Comparison of ENCODE assay signal across 24 cellular contexts in the genomic region with DNA sequence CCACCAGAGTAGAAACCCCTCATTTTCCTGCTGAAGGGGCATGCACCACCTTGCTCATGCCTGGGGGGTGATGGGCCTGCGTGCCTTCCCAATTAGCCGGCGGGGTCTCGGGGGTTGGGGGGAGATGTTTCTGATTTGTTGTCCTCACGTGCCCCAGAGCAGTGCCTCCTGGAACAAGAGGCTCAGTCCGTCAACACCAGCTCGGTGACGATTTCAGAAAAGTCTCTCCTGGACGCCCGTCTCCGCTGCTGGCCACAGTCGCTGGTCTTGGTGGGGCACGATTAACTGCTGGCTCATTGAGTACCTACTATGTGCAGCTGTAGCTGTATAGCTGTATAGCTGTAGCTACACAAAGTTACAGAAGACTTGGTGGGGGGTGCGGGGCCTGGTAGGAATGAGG. TPM values are rescaled to one million over a fixed set of nuclear protein-coding genes. Genes with fewer than 3 reads are reported as not detected.
DNase-seq lines count a peak whose midpoint lies in the region; ATAC-seq, FAIRE-seq and TF ChIP-seq lines count a peak whose summit lies in the region.
"Had no signal": no experiment of that assay in that cellular context is flagged by ENCODE, and none has a peak within 500 bp of the region (broad histone marks: within the 10 kb centered on the region; RNA-seq: fewer than 3 reads in every experiment).

No MANE protein-coding gene starts in this region.

- in situ Hi-C loops in GM12878 (cut with MboI): no loop called here

- no peak overlapping the region for H2BK120ac ChIP-seq in trophoblast cell (ENCODE audit: insufficient read depth, low read length, poor library complexity)

- DNase-seq in GM12878 (ENCODE audit: low read depth, low spot score) (no peak), esophagus muscularis mucosa (ENCODE audit: extremely low spot score) (no peak), trophoblast cell (no peak), thoracic aorta (ENCODE audit: low spot score) (no peak), head of caudate nucleus (no peak), glutamatergic neuron (no peak)
- DNase-seq in CD8-positive, alpha-beta memory T cell: no peak
- DNase-seq: activated B cell treated with CpG ODN at 0.5 μM for 24 hours; activated CD4-positive, alpha-beta T cell treated with anti-CD3 and anti-CD28 coated beads, Interleukin-2, amount 50 U/mL, for 4 hours; activated gamma-delta T cell; caudate nucleus; naive thymus-derived CD4-positive, alpha-beta T cell; NCI-H1092 treated with DMSO at 0.1 percent for 48 hours; NCI-H1930; posterior cingulate gyrus; SHP77; stimulated activated CD4-positive, alpha-beta T cell treated with anti-CD3 and anti-CD28 coated beads, Interleukin-4, amount 100 ng/mL, for 4 hours; stimulated activated naive CD8-positive, alpha-beta T cell treated with anti-CD3 and anti-CD28 coated beads, Interleukin-15, amount 100 ng/mL, for 72 hours; T1000; uterus had no signal

- peaks cover 0 to 33% (median 2%) of the 10 kb centered on the region in 3 donors for H3K36me3 Mint-ChIP-seq in CD8-positive, alpha-beta memory T cell
- H3K36me3 Mint-ChIP-seq in glutamatergic neuron (ENCODE audit: unreplicated experiment): peaks cover 7% of the 10 kb centered on the region

- TF ChIP-seq CTCF in GM12878 (IDR thresholded peaks at IDR 0.05 in 2 of 3, conservative IDR thresholded peaks at IDR 0.05 in 1 of 3; ENCODE audit: control insufficient read depth in 2 of 3, extremely low read depth in 1 of 3, insufficient read depth in 1 of 3, low read depth in 3 of 3, low read length in 3 of 3): no peak
- TF ChIP-seq CTCF in esophagus muscularis mucosa (IDR thresholded peaks at IDR 0.05): no peak
- no peak for TF ChIP-seq CTCF in thoracic aorta (IDR thresholded peaks at IDR 0.05)
- TF ChIP-seq CTCF in glutamatergic neuron (IDR thresholded peaks at IDR 0.05; ENCODE audit: partially characterized antibody, unreplicated experiment): no peak

- H3K14ac ChIP-seq in trophoblast cell (ENCODE audit: low read length): peak overlapping the region; percentile 13

- peak overlapping the region; percentile 33 for H4K8ac ChIP-seq in trophoblast cell (ENCODE audit: low read depth, low read length)

- ATAC-seq in GM12878: no peak
- ATAC-seq in thoracic aorta (ENCODE audit: insufficient number of reproducible peaks, low FRiP score, low read depth): no peak
- ATAC-seq: naive thymus-derived CD4-positive, alpha-beta T cell; stimulated activated naive CD8-positive, alpha-beta T cell treated with anti-CD3 and anti-CD28 coated beads, Interleukin-15, amount 100 ng/mL, for 72 hours had no signal

- H3K9me3 ChIP-seq in GM12878 (replicated peaks; ENCODE audit: control insufficient read depth, insufficient read depth, low read length): no peaks in the 10 kb centered on the region
- H3K9me3 ChIP-seq in esophagus muscularis mucosa: no peaks in the 10 kb centered on the region
- no peaks in the 10 kb centered on the region for H3K9me3 ChIP-seq in trophoblast cell (ENCODE audit: insufficient read depth, low read depth, low read length)
- H3K9me3 ChIP-seq in thoracic aorta: no peaks in the 10 kb centered on the region
- no peaks in the 10 kb centered on the region for H3K9me3 ChIP-seq in CD8-positive, alpha-beta memory T cell (ENCODE audit: low read length)
- H3K9me3 ChIP-seq: HAP-1, uterus had no signal

- H4K91ac ChIP-seq in trophoblast cell (ENCODE audit: low read depth, low read length): peak overlapping the region; percentile 75

- H3K79me2 ChIP-seq in GM12878 (ENCODE audit: control insufficient read depth, insufficient read depth, low read length) (peaks cover 32% of the 10 kb centered on the region), trophoblast cell (ENCODE audit: control insufficient read depth, insufficient read depth, low read length, poor library complexity) (peaks cover 67% of the 10 kb centered on the region)

- H3K27me3 Mint-ChIP-seq in CD8-positive, alpha-beta memory T cell: peaks cover 0 to 3% of the 10 kb centered on the region in 2 donors
- H3K27me3 Mint-ChIP-seq in glutamatergic neuron (ENCODE audit: unreplicated experiment): no peaks in the 10 kb centered on the region
- H3K27me3 Mint-ChIP-seq: activated B cell treated with CpG ODN at 0.5 μM for 24 hours; stimulated activated naive CD8-positive, alpha-beta T cell treated with anti-CD3 and anti-CD28 coated beads, Interleukin-15, amount 100 ng/mL, for 72 hours had no signal

- peak overlapping the region; percentile 47 for H3K18ac ChIP-seq in trophoblast cell (ENCODE audit: low read length)

- TF ChIP-seq POLR2A in GM12878 (IDR thresholded peaks at IDR 0.05; ENCODE audit: low read depth, low read length) (no peak), esophagus muscularis mucosa (IDR thresholded peaks at IDR 0.05; ENCODE audit: low read depth) (no peak)

- WGBS in GM12878 (ENCODE audit: insufficient coverage, insufficient replicate concordance, low lambda C conversion rate, missing lambda C conversion rate): 91% methylated on average over 14 of the region's 14 CpGs
- 93% methylated on average over 14 of the region's 14 CpGs for WGBS in esophagus muscularis mucosa
- no CpG with 5 or more reads among the region's 14 CpGs for WGBS in trophoblast cell (ENCODE audit: extremely low coverage, insufficient coverage, insufficient read length)

- peak overlapping the region; percentile 99 for H3K4ac ChIP-seq in trophoblast cell (ENCODE audit: low read depth, low read length)

- H3K27me3 ChIP-seq in GM12878 (replicated peaks in 1 of 2; ENCODE audit: control insufficient read depth in 2 of 2, insufficient read depth in 2 of 2, low read length in 1 of 2) (no peaks in the 10 kb centered on the region), esophagus muscularis mucosa (no peaks in the 10 kb centered on the region), trophoblast cell (ENCODE audit: insufficient read depth, low read length) (no peaks in the 10 kb centered on the region), thoracic aorta (replicated peaks; ENCODE audit: insufficient read depth) (no peaks in the 10 kb centered on the region)
- no peaks in the 10 kb centered on the region for H3K27me3 ChIP-seq in CD8-positive, alpha-beta memory T cell (ENCODE audit: insufficient read depth, low read length, poor library complexity, severe bottlenecking)
- H3K27me3 ChIP-seq: uterus had no signal

- TF ChIP-seq RAD21 in GM12878 (IDR thresholded peaks at IDR 0.05; ENCODE audit: insufficient read depth, low read depth, low read length): no peak

- H2AK5ac ChIP-seq in trophoblast cell (ENCODE audit: low read length): no peak overlapping the region

- H3K9ac ChIP-seq in GM12878 (ENCODE audit: control insufficient read depth, insufficient read depth, low read length) (no peak overlapping the region), trophoblast cell (ENCODE audit: low read length) (no peak overlapping the region)

- intact Hi-C loops in GM12878 (cut with micrococcal nuclease; ENCODE audit: unreplicated experiment) (no loop called here), esophagus muscularis mucosa (cut with DNase I) (no loop called here), head of caudate nucleus (cut with DNase I) (loop anchor here (10.0 kb wide), 1 partner anchor 229 kb away; no protein-coding TSS in a partner anchor)

- no peak overlapping the region for H3K4me3 Mint-ChIP-seq in CD8-positive, alpha-beta memory T cell
- no peak overlapping the region for H3K4me3 Mint-ChIP-seq in glutamatergic neuron (ENCODE audit: unreplicated experiment)
- H3K4me3 Mint-ChIP-seq: activated B cell treated with CpG ODN at 0.5 μM for 24 hours; memory B cell; naive thymus-derived CD4-positive, alpha-beta T cell; stimulated activated naive CD8-positive, alpha-beta T cell treated with anti-CD3 and anti-CD28 coated beads, Interleukin-15, amount 100 ng/mL, for 72 hours had no signal

- H3K4me1 ChIP-seq in GM12878 (ENCODE audit: control insufficient read depth, insufficient read depth, low read length): peaks cover 13% of the 10 kb centered on the region
- peaks cover 46 to 88% (median 76%) of the 10 kb centered on the region in 4 donors for H3K4me1 ChIP-seq in esophagus muscularis mucosa
- H3K4me1 ChIP-seq in trophoblast cell (ENCODE audit: control insufficient read depth in 1 of 2, insufficient read depth in 2 of 2, low read length in 2 of 2): peaks cover 48 to 53% of the 10 kb centered on the region in 2 experiments
- peaks cover 28 to 83% of the 10 kb centered on the region in 2 donors for H3K4me1 ChIP-seq in thoracic aorta (ENCODE audit: control insufficient read depth in 1 of 2, low read depth in 2 of 2)
- peaks cover 15% of the 10 kb centered on the region for H3K4me1 ChIP-seq in CD8-positive, alpha-beta memory T cell (ENCODE audit: insufficient read depth, low read length)
- H3K4me1 ChIP-seq: HAP-1, uterus had no signal

- H3K27ac ChIP-seq in GM12878 (ENCODE audit: control insufficient read depth, insufficient read depth) (no peak overlapping the region), esophagus muscularis mucosa (replicated peaks in 1 of 4) (peak overlapping the region; percentile 33 to 87 (median 60)), trophoblast cell (ENCODE audit: low read depth, low read length) (peak overlapping the region; percentile 87), thoracic aorta (no peak overlapping the region)
- no peak overlapping the region for H3K27ac ChIP-seq in CD8-positive, alpha-beta memory T cell (ENCODE audit: low read depth, low read length)
- H3K27ac ChIP-seq: uterus had no signal

- H2AFZ ChIP-seq in GM12878 (ENCODE audit: control insufficient read depth, low read depth, low read length) (no peak overlapping the region), trophoblast cell (ENCODE audit: insufficient read depth, low read length, poor library complexity) (no peak overlapping the region)

- H2BK5ac ChIP-seq in trophoblast cell (ENCODE audit: low read depth, low read length, poor library complexity): peak overlapping the region; percentile 22

- H4K20me1 ChIP-seq in GM12878 (ENCODE audit: control insufficient read depth, insufficient read depth): peaks cover 2% of the 10 kb centered on the region; the same call in 1 of the 2 replicates

- no peaks in the 10 kb centered on the region; a peak in 1 of 4 replicates for H3K36me3 ChIP-seq in GM12878 (ENCODE audit: control insufficient read depth in 2 of 2, insufficient read depth in 2 of 2, low read length in 1 of 2)
- no peaks in the 10 kb centered on the region for H3K36me3 ChIP-seq in esophagus muscularis mucosa
- H3K36me3 ChIP-seq in trophoblast cell (ENCODE audit: control insufficient read depth in 1 of 2, insufficient read depth in 2 of 2, low read length in 2 of 2): peaks cover 39 to 40% of the 10 kb centered on the region in 2 experiments
- no peaks in the 10 kb centered on the region for H3K36me3 ChIP-seq in thoracic aorta
- H3K36me3 ChIP-seq in CD8-positive, alpha-beta memory T cell (ENCODE audit: insufficient read depth, low read length): no peaks in the 10 kb centered on the region
- H3K36me3 ChIP-seq: HAP-1, uterus had no signal

- RAD21 ChIA-PET in GM12878 (lab: Charles Lee; ENCODE audit: unreplicated experiment): no interaction called here

- H3K4me3 ChIP-seq in GM12878: 0 out of 2 replicates have a peak overlapping the region, but pooled peaks have one; percentile 11
- H3K4me3 ChIP-seq in esophagus muscularis mucosa: peak overlapping the region; percentile 58 to 63 (median 60)
- no peak overlapping the region for H3K4me3 ChIP-seq in trophoblast cell (ENCODE audit: low read depth, low read length)
- peak overlapping the region; percentile 5 for H3K4me3 ChIP-seq in thoracic aorta
- H3K4me3 ChIP-seq in CD8-positive, alpha-beta memory T cell (ENCODE audit: low read length): no peak overlapping the region
- H3K4me3 ChIP-seq: HAP-1, uterus had no signal

- H3K9me3 Mint-ChIP-seq in CD8-positive, alpha-beta memory T cell: no peaks in the 10 kb centered on the region
- peaks cover 3% of the 10 kb centered on the region for H3K9me3 Mint-ChIP-seq in glutamatergic neuron (ENCODE audit: unreplicated experiment)
- H3K9me3 Mint-ChIP-seq: activated B cell treated with CpG ODN at 0.5 μM for 24 hours; memory B cell; naive thymus-derived CD4-positive, alpha-beta T cell; stimulated activated naive CD8-positive, alpha-beta T cell treated with anti-CD3 and anti-CD28 coated beads, Interleukin-15, amount 100 ng/mL, for 72 hours had no signal

- no peak overlapping the region for H2BK12ac ChIP-seq in trophoblast cell (ENCODE audit: low read length)

- SMC1A ChIA-PET in GM12878 (lab: Charles Lee; ENCODE audit: uncharacterized antibody, unreplicated experiment): interaction anchor here (1.0 to 1.2 kb wide), 2 partner anchors 24 to 61 kb away, joined by 3 read pairs; no protein-coding TSS in a partner anchor

- peaks cover 67% of the 10 kb centered on the region for H3K79me1 ChIP-seq in trophoblast cell (ENCODE audit: low read length)

- peaks cover 9 to 26% (median 9%) of the 10 kb centered on the region in 3 donors for H3K4me1 Mint-ChIP-seq in CD8-positive, alpha-beta memory T cell
- peaks cover 43% of the 10 kb centered on the region for H3K4me1 Mint-ChIP-seq in glutamatergic neuron (ENCODE audit: low read depth, unreplicated experiment)

- FAIRE-seq in GM12878 (lab: Jason Lieb, UNC): no peak
- FAIRE-seq: frontal cortex had no signal

- no peak overlapping the region for H4K12ac ChIP-seq in trophoblast cell (ENCODE audit: low read depth, low read length)

- TF ChIP-seq EP300 in GM12878 (IDR thresholded peaks at IDR 0.05; ENCODE audit: borderline replicate concordance in 1 of 2, control insufficient read depth in 1 of 2, low read depth in 2 of 2, low read length in 2 of 2) (no peak), esophagus muscularis mucosa (IDR thresholded peaks at IDR 0.05) (no peak)

- peak overlapping the region in 2 of 8 donors; percentile 41 to 68 for H3K27ac Mint-ChIP-seq in CD8-positive, alpha-beta memory T cell
- no peak overlapping the region for H3K27ac Mint-ChIP-seq in glutamatergic neuron (ENCODE audit: unreplicated experiment)
- H3K27ac Mint-ChIP-seq: activated B cell treated with CpG ODN at 0.5 μM for 24 hours; memory B cell; stimulated activated naive CD8-positive, alpha-beta T cell treated with anti-CD3 and anti-CD28 coated beads, Interleukin-15, amount 100 ng/mL, for 72 hours had no signal

- H3K4me2 ChIP-seq in GM12878 (ENCODE audit: control insufficient read depth, insufficient read depth) (peak overlapping the region; percentile 41; the same call in 1 of the 2 replicates), trophoblast cell (ENCODE audit: low read length) (peak overlapping the region; percentile 87)

- POLR2A ChIA-PET in GM12878 (lab: Charles Lee): no interaction called here
- POLR2A ChIA-PET in CD8-positive, alpha-beta memory T cell (lab: Charles Lee): no interaction called here

- no peak overlapping the region for H3K23ac ChIP-seq in trophoblast cell (ENCODE audit: low read length)

- CTCF ChIA-PET in GM12878 (lab: Yijun Ruan, JAX): interaction anchor here (1.9 kb wide), 1 partner anchor 61 kb away, joined by 7 read pairs; no protein-coding TSS in a partner anchor
- CTCF ChIA-PET in CD8-positive, alpha-beta memory T cell (lab: Charles Lee): no interaction called here

- no TSS peak for BruUV-seq in GM12878 (replicated peaks; lab: Mats Ljungman, UMichigan)

RNA-seq across cellular contexts. Expression of a gene that starts 4.4 kb away (rescaled TPM):
- 179 and 190 TPM in 2 replicates for total RNA-seq in GM12878 (2013; cell fraction: nucleolus; rRNA removed)
- total RNA-seq in GM12878 (2014; rRNA removed) (6.7 and 10.0 TPM in 2 replicates), GM12878 (2014; rRNA removed; fragmentation: Illumina TruSeq; extraction: Trizol) (3.0 and 4.8 TPM in 2 replicates), GM12878 (2021) (7.0 and 7.4 TPM in 2 replicates), esophagus muscularis mucosa (10 to 100 TPM; 24.9 to 52.9 (median 51.0) TPM), thoracic aorta (10 to 100 TPM; 68.8 to 68.9 TPM), glutamatergic neuron (ENCODE audit: unreplicated experiment) (1.2 TPM)
- polyA plus RNA-seq in GM12878 (2011; ENCODE audit: low read depth): 13.1 TPM
- polyA plus RNA-seq in GM12878 (2011; rRNA removed) (79.2 and 154 TPM in 2 replicates), GM12878 (2014; fragmentation: Illumina TruSeq; extraction: Trizol) (8.4 and 11.1 TPM in 2 replicates), GM12878 (2014; fragmentation: Nextera tagmentation; extraction: Ambion mirVana) (1 to 10 TPM; 3.1 to 3.8 TPM), GM12878 (2014; rRNA removed) (7.7 and 9.5 TPM in 2 replicates), GM12878 (2016; fragmentation: Nextera tagmentation; extraction: Ambion mirVana) (1 to 10 TPM; 6.1 to 6.2 TPM)
- polyA plus RNA-seq in GM12878 (2011; cell fraction: cytosol; rRNA removed): 198 and 252 TPM in 2 replicates
- polyA plus RNA-seq in GM12878 (2011; cell fraction: nucleus; rRNA removed): 175 and 259 TPM in 2 replicates
- polyA plus RNA-seq in GM12878 (2012): 12.5 and 14.4 TPM in 2 replicates
- 349 and 417 TPM in 2 replicates for polyA minus RNA-seq in GM12878 (2011; rRNA and poly(A)+ RNA removed)
- polyA minus RNA-seq in GM12878 (2011; cell fraction: cytosol; rRNA and poly(A)+ RNA removed): 24.4 and 33.4 TPM in 2 replicates
- polyA minus RNA-seq in GM12878 (2011; cell fraction: nucleus; rRNA and poly(A)+ RNA removed): 62.5 and 74.1 TPM in 2 replicates
- 301 and 313 TPM in 2 replicates for polyA plus RNA-seq in trophoblast cell (2013)
- total RNA-seq in CD8-positive, alpha-beta memory T cell: 1 to 10 TPM in 1 of 2 experiments, under 1 TPM in 1; 0.90 to 1.6 TPM
- 5.5 TPM for polyA plus RNA-seq in CD8-positive, alpha-beta memory T cell
- total RNA-seq: epithelial cell of proximal tubule had no signal

Comparison
In these comparisons a context has a peak if more than half of its experiments do, and no peak if none do; other contexts are left out.
1. H3K27ac ChIP-seq: peak in esophagus muscularis mucosa (4 of 4) and trophoblast cell (single experiment); none in GM12878 (single experiment), thoracic aorta (0 of 2) and CD8-positive, alpha-beta memory T cell (single experiment).
2. H3K4me3 ChIP-seq: peak in GM12878 (single experiment), esophagus muscularis mucosa (4 of 4) and thoracic aorta (single experiment); none in trophoblast cell (single experiment) and CD8-positive, alpha-beta memory T cell (single experiment).